Comparison of ENCODE assay signal across 14 cellular contexts in the genomic region with DNA sequence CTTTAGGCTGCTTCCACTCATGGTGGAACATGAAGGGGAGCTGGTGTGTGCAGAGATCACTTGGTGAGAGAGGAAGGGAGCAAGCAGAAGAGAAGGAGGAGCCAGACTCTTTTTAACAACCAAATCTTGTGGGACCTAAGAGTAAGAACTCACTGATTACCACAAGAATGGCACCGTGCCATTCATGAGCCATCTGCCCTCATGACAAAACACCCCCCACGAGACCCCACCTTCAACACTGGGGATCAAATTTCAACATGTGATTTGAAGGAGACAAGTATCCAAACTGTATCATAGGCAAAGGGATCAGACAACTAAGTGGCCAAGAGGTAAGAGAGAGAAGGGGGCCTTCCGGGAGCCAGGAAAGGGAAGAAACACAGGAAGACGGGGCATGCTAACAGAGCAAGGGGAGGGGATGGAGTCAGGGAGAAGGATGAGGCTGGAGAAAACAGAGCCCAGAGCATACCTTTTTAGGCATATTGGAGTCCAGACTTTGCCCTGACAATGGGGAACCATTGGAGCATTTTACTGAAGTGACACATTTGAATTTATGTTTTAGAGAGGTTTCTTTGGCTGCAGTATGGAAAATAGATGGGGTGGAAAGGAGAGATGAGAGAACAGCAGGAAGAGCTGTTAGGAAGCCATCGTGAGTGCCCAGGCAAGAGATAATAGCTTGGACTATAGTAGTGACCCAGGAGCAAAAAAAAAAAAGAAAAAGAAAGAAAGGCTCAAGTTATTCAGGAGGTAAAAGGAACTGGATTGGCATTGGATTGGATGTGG.
DNase-seq lines count a peak whose midpoint lies in the region; ATAC-seq and TF ChIP-seq lines count a peak whose summit lies in the region.
"Had no signal": no experiment of that assay in that cellular context is flagged by ENCODE, and none has a peak within 500 bp of the region (broad histone marks: within the 10 kb centered on the region; RNA-seq: fewer than 3 reads in every experiment).

No MANE protein-coding gene starts in this region.

- H3K4me3 ChIP-seq in heart right ventricle (no peak overlapping the region), stomach smooth muscle (ENCODE audit: low read length in 2 of 2) (peak overlapping the region in 1 of 2 donors; percentile 15)
- H3K4me3 ChIP-seq: GM12878 had no signal

- DNase-seq in heart right ventricle (no peak), cardiac septum (ENCODE audit: low spot score) (no peak), NCI-H524 treated with DMSO at 0.1 percent for 48 hours (lab: John Stamatoyannopoulos, UW) (peak; percentile 77), fibroblast of the conjunctiva (ENCODE audit: low read depth) (peak; percentile 73), inferior parietal cortex (ENCODE audit: extremely low spot score) (no peak)
- DNase-seq in stimulated activated naive CD4-positive, alpha-beta T cell treated with Interleukin-2 at 50 U/mL for 16 hours (lab: John Stamatoyannopoulos, UW): no peak
- DNase-seq: activated CD4-positive, alpha-beta T cell treated with anti-CD3 and anti-CD28 coated beads, Interleukin-2, amount 50 U/mL, for 1 hour; DMS79; effector memory CD8-positive, alpha-beta T cell; mammary epithelial cell had no signal

- H3K9me3 ChIP-seq in heart right ventricle (peaks cover 0 to 5% (median 0%) of the 10 kb centered on the region in 11 donors), stomach smooth muscle (ENCODE audit: control insufficient read depth in 2 of 2, low read length in 2 of 2) (no peaks in the 10 kb centered on the region)
- H3K9me3 ChIP-seq: neutrophil had no signal

- TF ChIP-seq CTCF in heart right ventricle (IDR thresholded peaks at IDR 0.05): no peak

- H3K27ac ChIP-seq in heart right ventricle (peak overlapping the region in 9 of 10 donors; percentile 47 to 87 (median 80)), stomach smooth muscle (ENCODE audit: low read length) (peak overlapping the region; percentile 64)
- H3K27ac ChIP-seq: neutrophil had no signal

- intact Hi-C loops in heart right ventricle (cut with DNase I) (loop anchor here in 1 of 10 donors (5.0 kb wide), 1 partner anchor 129 kb away; no protein-coding TSS in a partner anchor), cardiac septum (cut with DNase I) (no loop called here)

- peaks cover 8 to 59% (median 36%) of the 10 kb centered on the region in 9 donors for H3K4me1 ChIP-seq in heart right ventricle
- H3K4me1 ChIP-seq in stomach smooth muscle (ENCODE audit: control insufficient read depth, insufficient read depth, low read length): peaks cover 45% of the 10 kb centered on the region

- WGBS in heart right ventricle, 2 donors: 42 to 56% methylated on average over 5 of the region's 5 CpGs

- ATAC-seq in heart right ventricle: no peak
- ATAC-seq in GM21367 (IDR thresholded peaks at IDR 0.05; ENCODE audit: unreplicated experiment): no peak
- ATAC-seq: effector memory CD8-positive, alpha-beta T cell; GM12878 had no signal

- H3K27me3 ChIP-seq in heart right ventricle: no peaks in the 10 kb centered on the region
- no peaks in the 10 kb centered on the region for H3K27me3 ChIP-seq in stomach smooth muscle (ENCODE audit: control insufficient read depth in 1 of 2, insufficient read depth in 2 of 2, low read length in 2 of 2)
- H3K27me3 ChIP-seq: neutrophil had no signal

- H3K36me3 ChIP-seq in heart right ventricle: no peaks in the 10 kb centered on the region
- H3K36me3 ChIP-seq in stomach smooth muscle (ENCODE audit: control insufficient read depth in 2 of 2, insufficient read depth in 2 of 2, low read length in 2 of 2): no peaks in the 10 kb centered on the region
- H3K36me3 ChIP-seq: neutrophil had no signal

- no peak overlapping the region for H3K9ac ChIP-seq in stomach smooth muscle (ENCODE audit: low read length in 2 of 2)

Comparison
In these comparisons a context has a peak if more than half of its experiments do, and no peak if none do; other contexts are left out.
1. DNase-seq: peak in NCI-H524 treated with DMSO at 0.1 percent for 48 hours (single experiment) and fibroblast of the conjunctiva (single experiment); none in heart right ventricle (0 of 2), cardiac septum (single experiment), stimulated activated naive CD4-positive, alpha-beta T cell treated with Interleukin-2 at 50 U/mL for 16 hours (single experiment) and inferior parietal cortex (single experiment).